Comparison of ENCODE assay signal across 11 cellular contexts in the genomic region with DNA sequence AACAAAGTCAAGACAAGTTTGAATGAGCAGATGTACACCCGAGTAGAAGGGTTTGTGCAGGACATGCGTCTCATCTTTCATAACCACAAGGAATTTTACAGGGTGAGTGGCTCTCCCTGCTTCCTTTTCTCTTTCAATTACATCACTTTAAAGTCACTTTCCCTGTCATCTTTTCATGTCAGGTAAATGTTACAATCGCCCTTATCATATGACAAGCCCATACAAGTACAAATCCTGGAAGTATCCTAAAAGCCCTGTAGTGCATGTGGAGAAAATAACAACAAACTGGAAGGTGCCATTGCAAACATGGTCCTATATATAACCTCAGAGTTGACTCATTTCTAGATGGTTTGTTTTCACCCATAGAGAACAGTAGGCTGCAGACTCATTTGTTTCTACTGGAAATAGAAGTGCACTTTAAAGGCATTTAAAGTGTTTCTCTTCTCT.
DNase-seq lines count a peak whose midpoint lies in the region; ATAC-seq and TF ChIP-seq lines count a peak whose summit lies in the region.
"Had no signal": no experiment of that assay in that cellular context is flagged by ENCODE, and none has a peak within 500 bp of the region (broad histone marks: within the 10 kb centered on the region; RNA-seq: fewer than 3 reads in every experiment).

No MANE protein-coding gene starts in this region.

- H3K4me3 ChIP-seq in astrocyte of the spinal cord (ENCODE audit: low read depth, low read length) (no peak overlapping the region), endodermal cell (ENCODE audit: low read length) (no peak overlapping the region)

- no peak overlapping the region for H3K9ac ChIP-seq in endodermal cell (ENCODE audit: extremely low read depth, low read length, poor library complexity, severe bottlenecking)

- no peak for TF ChIP-seq POLR2A in GM18505 (IDR thresholded peaks at IDR 0.05; ENCODE audit: borderline replicate concordance, extremely low read depth, insufficient read depth, insufficient read length)

- H3K27me3 ChIP-seq in endodermal cell (ENCODE audit: control insufficient read depth, insufficient read depth, low read length, poor library complexity, severe bottlenecking) = no peaks in the 10 kb centered on the region

- no peak overlapping the region for H3K27ac ChIP-seq in endodermal cell (ENCODE audit: low read depth, low read length)

- H3K9me3 ChIP-seq in endodermal cell (ENCODE audit: control insufficient read depth, low read length) = no peaks in the 10 kb centered on the region

- H3K27me3 Mint-ChIP-seq in endodermal cell (ENCODE audit: insufficient read depth) = peaks cover 5% of the 10 kb centered on the region
- H3K27me3 Mint-ChIP-seq: progenitor cell of endocrine pancreas had no signal

- WGBS in endodermal cell (ENCODE audit: insufficient coverage in 1 of 2, insufficient read length in 1 of 2), 2 experiments = 60 to 95% methylated on average over 2 to 3 of the region's 3 CpGs

- TF ChIP-seq CTCF in astrocyte of the spinal cord (IDR thresholded peaks at IDR 0.05; ENCODE audit: low read depth, low read length) (no peak), endodermal cell (conservative IDR thresholded peaks at IDR 0.05) (no peak)

- H3K36me3 ChIP-seq in endodermal cell (ENCODE audit: control insufficient read depth, insufficient read depth, low read length) = no peaks in the 10 kb centered on the region

- in situ Hi-C loops in astrocyte of the spinal cord (cut with HindIII; ENCODE audit: low sequenced_read_pairs) = no loop called here

- no peak overlapping the region for H3K4me3 Mint-ChIP-seq in endodermal cell

- H3K9me3 Mint-ChIP-seq in endodermal cell = peaks cover 3% of the 10 kb centered on the region

- ATAC-seq in GM18505 (IDR thresholded peaks at IDR 0.05; ENCODE audit: unreplicated experiment) (peak; percentile 76), GM21423 (IDR thresholded peaks at IDR 0.05; ENCODE audit: unreplicated experiment) (peak; percentile 58), HG03280 (IDR thresholded peaks at IDR 0.05; ENCODE audit: unreplicated experiment) (peak; percentile 66)

- no peaks in the 10 kb centered on the region for H3K4me1 Mint-ChIP-seq in endodermal cell

- no peaks in the 10 kb centered on the region for H3K4me1 ChIP-seq in endodermal cell (ENCODE audit: control insufficient read depth, insufficient read depth, low read length)

- no peaks in the 10 kb centered on the region for H3K36me3 Mint-ChIP-seq in endodermal cell (ENCODE audit: low read depth)

- peak; percentile 37 for DNase-seq in astrocyte of the spinal cord (ENCODE audit: low read depth, low spot score)
- DNase-seq in NCI-H1436 treated with DMSO at 0.1 percent for 48 hours (lab: John Stamatoyannopoulos, UW) = no peak
- DNase-seq in endodermal cell = no peak
- DNase-seq in effector CD4-positive, alpha-beta T cell = no peak
- DNase-seq in NCI-H1048 (lab: John Stamatoyannopoulos, UW) = no peak
- DNase-seq: hypothalamus, NCI-H446 had no signal

- no peak overlapping the region for H3K27ac Mint-ChIP-seq in endodermal cell
- H3K27ac Mint-ChIP-seq: progenitor cell of endocrine pancreas had no signal
